22 cellular contexts compared by ENCODE assay signal in the genomic region with DNA sequence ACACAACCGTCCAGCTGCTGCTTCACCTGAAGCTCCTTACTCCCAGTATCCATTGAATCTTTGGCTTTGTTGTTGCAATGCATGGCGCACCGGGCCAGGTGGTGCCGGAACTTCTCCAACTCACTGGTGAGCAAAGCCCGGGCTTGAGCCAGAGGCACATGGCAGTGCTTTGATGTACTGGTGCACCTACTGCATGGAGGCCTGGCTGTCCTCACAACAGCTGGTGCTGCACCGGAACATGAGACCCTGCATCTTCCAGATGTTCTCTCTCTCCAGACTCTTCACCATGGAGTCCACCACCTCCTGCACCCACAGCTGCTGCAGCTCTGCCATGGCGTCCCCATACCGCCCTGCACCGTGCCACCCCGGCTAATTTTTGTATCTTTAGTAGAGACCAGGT. TPM values are rescaled to one million over a fixed set of nuclear protein-coding genes. Genes with fewer than 3 reads are reported as not detected.
A peak's percentile ranks its signal among the peaks of the same experiment; 100 is the strongest.
DNase-seq lines count a peak whose midpoint lies in the region; ATAC-seq lines count a peak whose summit lies in the region.
"Had no signal": no experiment of that assay in that cellular context is flagged by ENCODE, and none has a peak within 500 bp of the region (broad histone marks: within the 10 kb centered on the region; RNA-seq: fewer than 3 reads in every experiment).

No MANE protein-coding gene starts in this region.

- H3K79me1 ChIP-seq in trophoblast cell (ENCODE audit: low read length) = no peaks in the 10 kb centered on the region

- peaks cover 28% of the 10 kb centered on the region for H3K4me1 Mint-ChIP-seq in activated naive CD4-positive, alpha-beta T cell treated with anti-CD3 and anti-CD28 coated beads for 36 hours (ENCODE audit: low read depth)
- peaks cover 32 to 34% (median 32%) of the 10 kb centered on the region in 3 donors for H3K4me1 Mint-ChIP-seq in T-cell
- H3K4me1 Mint-ChIP-seq in activated naive CD8-positive, alpha-beta T cell (ENCODE audit: low read depth) = peaks cover 29% of the 10 kb centered on the region

- H4K8ac ChIP-seq in trophoblast cell (ENCODE audit: low read depth, low read length) = no peak overlapping the region

- intact Hi-C loops in activated naive CD4-positive, alpha-beta T cell treated with anti-CD3 and anti-CD28 coated beads for 36 hours (cut with micrococcal nuclease) = no loop called here

- no peak overlapping the region for H3K14ac ChIP-seq in trophoblast cell (ENCODE audit: low read length)

- no peak for DNase-seq in activated naive CD4-positive, alpha-beta T cell treated with anti-CD3 and anti-CD28 coated beads for 36 hours
- DNase-seq in activated naive CD4-positive, alpha-beta T cell treated with Interleukin-2 at 50 U/mL for 16 hours = no peak
- DNase-seq in T-cell (no peak), trophoblast cell (no peak)
- DNase-seq: C1 segment of cervical spinal cord; gastrocnemius medialis; HCEC 1CT; left colon; mesendoderm; NCI-H1092; NCI-H1930; NCI-H526 treated with DMSO at 0.1 percent for 48 hours; retina; stimulated activated CD4-positive, alpha-beta T cell treated with anti-CD3 and anti-CD28 coated beads, Interleukin-2, amount 100 ng/mL, for 48 hours; stimulated activated naive B cell treated with anti-CD40 and anti-IgM and Interleukin-4, amounts not matched to agents 10 μg/mL and 1 μg/mL and 100 μg/mL, for 72 hours had no signal

- H3K36me3 Mint-ChIP-seq in activated naive CD4-positive, alpha-beta T cell treated with anti-CD3 and anti-CD28 coated beads for 36 hours (ENCODE audit: low read depth) = peaks cover 21% of the 10 kb centered on the region
- peaks cover 40% of the 10 kb centered on the region for H3K36me3 Mint-ChIP-seq in T-cell
- H3K36me3 Mint-ChIP-seq in activated naive CD8-positive, alpha-beta T cell = peaks cover 1% of the 10 kb centered on the region

- peaks cover 18 to 31% of the 10 kb centered on the region in 2 experiments for H3K36me3 ChIP-seq in trophoblast cell (ENCODE audit: control insufficient read depth in 1 of 2, insufficient read depth in 2 of 2, low read length in 2 of 2)

- H2BK5ac ChIP-seq in trophoblast cell (ENCODE audit: low read depth, low read length, poor library complexity) = no peak overlapping the region

- H2AK5ac ChIP-seq in trophoblast cell (ENCODE audit: low read length) = no peak overlapping the region

- no peaks in the 10 kb centered on the region for H3K9me3 Mint-ChIP-seq in activated naive CD4-positive, alpha-beta T cell treated with anti-CD3 and anti-CD28 coated beads for 36 hours
- no peaks in the 10 kb centered on the region for H3K9me3 Mint-ChIP-seq in T-cell
- H3K9me3 Mint-ChIP-seq in activated naive CD8-positive, alpha-beta T cell (ENCODE audit: low read depth) = no peaks in the 10 kb centered on the region
- H3K9me3 Mint-ChIP-seq: IgD-negative memory B cell; stimulated activated naive B cell treated with anti-CD40 and anti-IgM and Interleukin-4, amounts not matched to agents 10 μg/mL and 1 μg/mL and 100 μg/mL, for 72 hours had no signal

- no peak overlapping the region for H4K91ac ChIP-seq in trophoblast cell (ENCODE audit: low read depth, low read length)

- H3K27me3 ChIP-seq in trophoblast cell (ENCODE audit: insufficient read depth, low read length) = no peaks in the 10 kb centered on the region
- H3K27me3 ChIP-seq: gastrocnemius medialis, hepatocyte had no signal

- ATAC-seq in T-cell (replicated peaks in 1 of 4) (no peak), GM21717 (IDR thresholded peaks at IDR 0.05; ENCODE audit: unreplicated experiment) (no peak), GM19035 (IDR thresholded peaks at IDR 0.05; ENCODE audit: unreplicated experiment) (no peak)
- ATAC-seq: gastrocnemius medialis; left colon; Panc1; stimulated activated naive B cell treated with anti-CD40 and anti-IgM and Interleukin-4, amounts not matched to agents 10 μg/mL and 1 μg/mL and 100 μg/mL, for 72 hours had no signal

- no peak overlapping the region for H3K4me2 ChIP-seq in trophoblast cell (ENCODE audit: low read length)
- H3K4me2 ChIP-seq: hepatocyte had no signal

- no peak overlapping the region for H3K4ac ChIP-seq in trophoblast cell (ENCODE audit: low read depth, low read length)

- peak overlapping the region; percentile 26 for H4K12ac ChIP-seq in trophoblast cell (ENCODE audit: low read depth, low read length)

- peak overlapping the region; percentile 66 for H3K4me3 Mint-ChIP-seq in activated naive CD4-positive, alpha-beta T cell treated with anti-CD3 and anti-CD28 coated beads for 36 hours
- H3K4me3 Mint-ChIP-seq in T-cell = peak overlapping the region; percentile 21 to 64 (median 31)
- H3K4me3 Mint-ChIP-seq in activated naive CD8-positive, alpha-beta T cell = no peak overlapping the region
- H3K4me3 Mint-ChIP-seq: IgD-negative memory B cell; stimulated activated naive B cell treated with anti-CD40 and anti-IgM and Interleukin-4, amounts not matched to agents 10 μg/mL and 1 μg/mL and 100 μg/mL, for 72 hours had no signal

- no peaks in the 10 kb centered on the region for H3K4me1 ChIP-seq in trophoblast cell (ENCODE audit: control insufficient read depth in 1 of 2, insufficient read depth in 2 of 2, low read length in 2 of 2)
- H3K4me1 ChIP-seq: gastrocnemius medialis had no signal

- peaks cover 1% of the 10 kb centered on the region for H3K9me3 ChIP-seq in trophoblast cell (ENCODE audit: insufficient read depth, low read depth, low read length)
- H3K9me3 ChIP-seq: gastrocnemius medialis had no signal

- H3K27me3 Mint-ChIP-seq in activated naive CD4-positive, alpha-beta T cell treated with anti-CD3 and anti-CD28 coated beads for 36 hours (ENCODE audit: low read depth) = no peaks in the 10 kb centered on the region
- H3K27me3 Mint-ChIP-seq in T-cell = no peaks in the 10 kb centered on the region
- no peaks in the 10 kb centered on the region for H3K27me3 Mint-ChIP-seq in activated naive CD8-positive, alpha-beta T cell
- H3K27me3 Mint-ChIP-seq: IgD-negative memory B cell; stimulated activated naive B cell treated with anti-CD40 and anti-IgM and Interleukin-4, amounts not matched to agents 10 μg/mL and 1 μg/mL and 100 μg/mL, for 72 hours had no signal

- peak overlapping the region; percentile 97 for H3K27ac Mint-ChIP-seq in activated naive CD4-positive, alpha-beta T cell treated with anti-CD3 and anti-CD28 coated beads for 36 hours
- H3K27ac Mint-ChIP-seq in T-cell = peak overlapping the region; percentile 95 to 97
- peak overlapping the region; percentile 87 for H3K27ac Mint-ChIP-seq in activated naive CD8-positive, alpha-beta T cell
- H3K27ac Mint-ChIP-seq: IgD-negative memory B cell; stimulated activated naive B cell treated with anti-CD40 and anti-IgM and Interleukin-4, amounts not matched to agents 10 μg/mL and 1 μg/mL and 100 μg/mL, for 72 hours had no signal

- no peak overlapping the region for H3K4me3 ChIP-seq in trophoblast cell (ENCODE audit: low read depth, low read length)
- H3K4me3 ChIP-seq: coronary artery, gastrocnemius medialis, hepatocyte had no signal

- no peak overlapping the region for H2BK120ac ChIP-seq in trophoblast cell (ENCODE audit: insufficient read depth, low read length, poor library complexity)

- CTCF ChIA-PET in activated naive CD4-positive, alpha-beta T cell treated with anti-CD3 and anti-CD28 coated beads for 36 hours (lab: Charles Lee) = interaction anchor here (0.6 to 4.1 kb wide), 12 partner anchors 10 to 191 kb away, joined by 3 to 99 read pairs (median 11); a partner anchor contains a TSS
- CTCF ChIA-PET in T-cell (lab: Charles Lee) = interaction anchor here (0.7 to 3.2 kb wide), 9 partner anchors 11 to 206 kb away, joined by 3 to 27 read pairs (median 13); a partner anchor contains a TSS

- no peak overlapping the region for H3K23ac ChIP-seq in trophoblast cell (ENCODE audit: low read length)

- no CpG with 5 or more reads among the region's 10 CpGs for WGBS in trophoblast cell (ENCODE audit: extremely low coverage, insufficient coverage, insufficient read length)

- POLR2A ChIA-PET in T-cell (lab: Charles Lee) = interaction anchor here in 1 of 2 donors (0.6 to 0.8 kb wide), 2 partner anchors 8 to 167 kb away, joined by 4 to 7 read pairs; no protein-coding TSS in a partner anchor

- H3K18ac ChIP-seq in trophoblast cell (ENCODE audit: low read length) = no peak overlapping the region

- no peak overlapping the region for H2AFZ ChIP-seq in trophoblast cell (ENCODE audit: insufficient read depth, low read length, poor library complexity)
- H2AFZ ChIP-seq: hepatocyte had no signal

- no peaks in the 10 kb centered on the region for H3K79me2 ChIP-seq in trophoblast cell (ENCODE audit: control insufficient read depth, insufficient read depth, low read length, poor library complexity)
- H3K79me2 ChIP-seq: hepatocyte had no signal

- H2BK12ac ChIP-seq in trophoblast cell (ENCODE audit: low read length) = no peak overlapping the region

- no peak overlapping the region for H3K27ac ChIP-seq in trophoblast cell (ENCODE audit: low read depth, low read length)
- H3K27ac ChIP-seq: coronary artery, gastrocnemius medialis, hepatocyte had no signal

- no peak overlapping the region for H3K9ac ChIP-seq in trophoblast cell (ENCODE audit: low read length)

RNA-seq across cellular contexts. Expression of a gene that starts 10.2 kb away (rescaled TPM):
- total RNA-seq in activated naive CD4-positive, alpha-beta T cell treated with anti-CD3 and anti-CD28 coated beads for 36 hours = 10 to 100 TPM; 27.6 to 28.9 TPM
- 10 to 100 TPM; 10.9 to 20.5 (median 18.8) TPM for total RNA-seq in T-cell
- polyA plus RNA-seq in trophoblast cell (2013) = 9.8 and 9.9 TPM in 2 replicates

RNA-seq across cellular contexts. Expression of a gene that starts 11.4 kb away (rescaled TPM):
- total RNA-seq in activated naive CD4-positive, alpha-beta T cell treated with anti-CD3 and anti-CD28 coated beads for 36 hours = 10 to 100 TPM; 28.8 to 29.6 TPM
- 10 to 100 TPM; 71.0 to 91.1 (median 85.4) TPM for total RNA-seq in T-cell
- polyA plus RNA-seq in trophoblast cell (2013) = 8.1 and 8.2 TPM in 2 replicates
